Comparison of ENCODE assay signal across 32 cellular contexts in the genomic region with DNA sequence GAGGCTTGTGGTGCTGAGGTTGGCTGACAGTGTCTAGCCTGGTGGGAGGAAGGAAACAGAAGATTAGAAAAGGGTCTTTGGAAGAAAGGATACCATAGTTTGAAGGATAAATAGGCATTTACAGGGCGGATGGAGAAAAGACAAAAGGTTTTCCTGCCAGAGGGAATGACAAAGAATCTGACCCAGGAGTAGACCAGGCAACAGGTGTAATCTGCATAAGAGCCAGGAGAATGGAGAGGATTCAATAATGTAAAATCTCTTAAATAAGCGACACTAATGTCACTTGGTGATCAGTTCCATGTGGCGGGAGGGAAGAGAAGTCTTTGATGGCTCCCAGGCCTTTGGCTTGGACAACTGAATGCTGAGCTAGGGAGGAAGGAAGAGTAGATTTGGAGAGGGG. TPM values are rescaled to one million over a fixed set of nuclear protein-coding genes. Genes with fewer than 3 reads are reported as not detected.
"Had no signal": no experiment of that assay in that cellular context is flagged by ENCODE, and none has a peak within 500 bp of the region (broad histone marks: within the 10 kb centered on the region; RNA-seq: fewer than 3 reads in every experiment).

No MANE protein-coding gene starts in this region.

- H3K4me3 Mint-ChIP-seq: activated CD4-positive, alpha-beta memory T cell treated with anti-CD3 and anti-CD28 coated beads for 36 hours; activated CD4-positive, alpha-beta T cell treated with anti-CD3 and anti-CD28 coated beads for 36 hours; activated CD4-positive, alpha-beta T cell treated with anti-CD3 and anti-CD28 coated beads, Interleukin-2, amount 10 ng/mL, durations not matched to agents 24 days and 14 days; activated CD8-positive, alpha-beta T cell treated with anti-CD3 and anti-CD28 coated beads, Interleukin-2, amount 10 ng/mL, durations not matched to agents 7 days and 5 days; activated naive CD8-positive, alpha-beta T cell; activated T-cell treated with anti-CD3 and anti-CD28 coated beads, Interleukin-2, amount 50 U/mL, for 4 hours; activated T-helper 17 cell treated with anti-CD3 and anti-CD28 coated beads, Interleukin-2, amount 50 U/mL, for 72 hours; central memory CD8-positive, alpha-beta T cell; dendritic cell treated with granulocyte-macrophage colony-stimulating factor and Interleukin-4, amounts not matched to agents 40 ng/mL and 50 ng/mL, for 4 days; effector memory CD8-positive, alpha-beta T cell; T-helper 17 cell; T-helper 2 cell treated with Interferon-gamma antibody and Interleukin-4, amounts not matched to agents 5 μg/mL and 100 μg/mL, for 36 hours had no signal

- H3K27me3 ChIP-seq: brain microvascular endothelial cell, dorsolateral prefrontal cortex, esophagus muscularis mucosa, foreskin keratinocyte, gastrocnemius medialis, heart left ventricle had no signal

- H3K27ac Mint-ChIP-seq: activated CD4-positive, alpha-beta memory T cell treated with anti-CD3 and anti-CD28 coated beads for 36 hours; activated CD4-positive, alpha-beta T cell treated with anti-CD3 and anti-CD28 coated beads for 36 hours; activated CD4-positive, alpha-beta T cell treated with anti-CD3 and anti-CD28 coated beads, Interleukin-2, amount 10 ng/mL, durations not matched to agents 24 days and 14 days; activated CD8-positive, alpha-beta T cell treated with anti-CD3 and anti-CD28 coated beads, Interleukin-2, amount 10 ng/mL, durations not matched to agents 7 days and 5 days; activated naive CD8-positive, alpha-beta T cell; activated T-helper 17 cell treated with anti-CD3 and anti-CD28 coated beads, Interleukin-2, amount 50 U/mL, for 72 hours; dendritic cell treated with granulocyte-macrophage colony-stimulating factor and Interleukin-4, amounts not matched to agents 40 ng/mL and 50 ng/mL, for 4 days; effector memory CD8-positive, alpha-beta T cell; T-helper 17 cell; T-helper 2 cell treated with Interferon-gamma antibody and Interleukin-4, amounts not matched to agents 5 μg/mL and 100 μg/mL, for 36 hours had no signal

- ATAC-seq: activated CD4-positive, alpha-beta T cell treated with anti-CD3 and anti-CD28 coated beads for 36 hours; activated CD8-positive, alpha-beta T cell treated with anti-CD3 and anti-CD28 coated beads, Interleukin-2, amount 10 ng/mL, durations not matched to agents 7 days and 5 days; activated T-cell treated with anti-CD3 and anti-CD28 coated beads, Interleukin-2, amount 50 U/mL, for 4 hours; activated T-helper 17 cell treated with anti-CD3 and anti-CD28 coated beads, Interleukin-2, amount 50 U/mL, for 72 hours; effector memory CD8-positive, alpha-beta T cell; foreskin keratinocyte; gastrocnemius medialis; heart left ventricle; T-helper 17 cell had no signal

- H3K27me3 Mint-ChIP-seq: activated CD4-positive, alpha-beta memory T cell treated with anti-CD3 and anti-CD28 coated beads for 36 hours; activated CD4-positive, alpha-beta T cell treated with anti-CD3 and anti-CD28 coated beads for 36 hours; activated CD4-positive, alpha-beta T cell treated with anti-CD3 and anti-CD28 coated beads, Interleukin-2, amount 10 ng/mL, durations not matched to agents 24 days and 14 days; activated naive CD8-positive, alpha-beta T cell; activated T-helper 17 cell treated with anti-CD3 and anti-CD28 coated beads, Interleukin-2, amount 50 U/mL, for 72 hours; central memory CD8-positive, alpha-beta T cell; dendritic cell treated with granulocyte-macrophage colony-stimulating factor and Interleukin-4, amounts not matched to agents 40 ng/mL and 50 ng/mL, for 4 days; effector memory CD8-positive, alpha-beta T cell; T-helper 17 cell had no signal

- H3K4me1 Mint-ChIP-seq: activated CD4-positive, alpha-beta T cell treated with anti-CD3 and anti-CD28 coated beads for 36 hours; activated CD4-positive, alpha-beta T cell treated with anti-CD3 and anti-CD28 coated beads, Interleukin-2, amount 10 ng/mL, durations not matched to agents 24 days and 14 days; activated T-helper 17 cell treated with anti-CD3 and anti-CD28 coated beads, Interleukin-2, amount 50 U/mL, for 72 hours; central memory CD8-positive, alpha-beta T cell had no signal

- H3K9me3 Mint-ChIP-seq: activated CD4-positive, alpha-beta memory T cell treated with anti-CD3 and anti-CD28 coated beads for 36 hours; activated CD4-positive, alpha-beta T cell treated with anti-CD3 and anti-CD28 coated beads, Interleukin-2, amount 10 ng/mL, durations not matched to agents 24 days and 14 days; activated T-cell treated with anti-CD3 and anti-CD28 coated beads, Interleukin-2, amount 50 U/mL, for 4 hours; activated T-helper 17 cell treated with anti-CD3 and anti-CD28 coated beads, Interleukin-2, amount 50 U/mL, for 72 hours; central memory CD8-positive, alpha-beta T cell; dendritic cell treated with granulocyte-macrophage colony-stimulating factor and Interleukin-4, amounts not matched to agents 40 ng/mL and 50 ng/mL, for 4 days; effector memory CD8-positive, alpha-beta T cell; T-helper 2 cell treated with Interferon-gamma antibody and Interleukin-4, amounts not matched to agents 5 μg/mL and 100 μg/mL, for 36 hours had no signal

- H3K4me3 ChIP-seq: coronary artery, dorsolateral prefrontal cortex, esophagus muscularis mucosa, gastrocnemius medialis, heart left ventricle had no signal

- DNase-seq: activated CD4-positive, alpha-beta memory T cell treated with anti-CD3 and anti-CD28 coated beads for 36 hours; activated CD4-positive, alpha-beta T cell treated with anti-CD3 and anti-CD28 coated beads for 36 hours; activated CD4-positive, alpha-beta T cell treated with anti-CD3 and anti-CD28 coated beads, Interleukin-2, amount 10 ng/mL, durations not matched to agents 24 days and 14 days; activated CD4-positive, CD25-positive, alpha-beta regulatory T cell; activated CD4-positive, CD25-positive, alpha-beta regulatory T cell treated with anti-CD3 and anti-CD28 coated beads, Interleukin-2, amount 50 U/mL, for 72 hours; activated CD8-positive, alpha-beta T cell treated with anti-CD3 and anti-CD28 coated beads, Interleukin-2, amount 10 ng/mL, durations not matched to agents 7 days and 5 days; activated effector memory CD4-positive, alpha-beta T cell treated with Interleukin-2 at 50 U/mL for 16 hours; activated gamma-delta T cell treated with Interleukin-2 at 50 U/mL for 16 hours; activated naive CD4-positive, alpha-beta T cell treated with anti-CD3 and anti-CD28 coated beads, Interleukin-2, amount 50 U/mL, for 16 hours; activated naive CD4-positive, alpha-beta T cell treated with Interleukin-2 at 50 U/mL for 16 hours; activated T-cell treated with anti-CD3 and anti-CD28 coated beads, Interleukin-2, amount 50 U/mL, for 4 hours; amniotic stem cell; anterior cingulate cortex; brain microvascular endothelial cell; dorsolateral prefrontal cortex; effector memory CD8-positive, alpha-beta T cell; erythroblast; foreskin keratinocyte; gastrocnemius medialis; glutamatergic neuron; heart left ventricle; T-helper 1 cell; T-helper 17 cell; T1000; WERI-Rb-1 had no signal

- H3K27ac ChIP-seq: brain microvascular endothelial cell, coronary artery, dorsolateral prefrontal cortex, esophagus muscularis mucosa, foreskin keratinocyte, gastrocnemius medialis, heart left ventricle, WERI-Rb-1 had no signal

- H3K36me3 Mint-ChIP-seq: activated naive CD8-positive, alpha-beta T cell had no signal

- H3K4me1 ChIP-seq: esophagus muscularis mucosa, foreskin keratinocyte, gastrocnemius medialis, heart left ventricle had no signal

- H3K9me3 ChIP-seq: esophagus muscularis mucosa, gastrocnemius medialis, heart left ventricle had no signal

RNA-seq across cellular contexts. Expression of a gene that starts 15.0 kb away (rescaled TPM):
- total RNA-seq: T-helper 17 cell had no signal
